Comparison of ENCODE assay signal across 24 cellular contexts in the genomic region with DNA sequence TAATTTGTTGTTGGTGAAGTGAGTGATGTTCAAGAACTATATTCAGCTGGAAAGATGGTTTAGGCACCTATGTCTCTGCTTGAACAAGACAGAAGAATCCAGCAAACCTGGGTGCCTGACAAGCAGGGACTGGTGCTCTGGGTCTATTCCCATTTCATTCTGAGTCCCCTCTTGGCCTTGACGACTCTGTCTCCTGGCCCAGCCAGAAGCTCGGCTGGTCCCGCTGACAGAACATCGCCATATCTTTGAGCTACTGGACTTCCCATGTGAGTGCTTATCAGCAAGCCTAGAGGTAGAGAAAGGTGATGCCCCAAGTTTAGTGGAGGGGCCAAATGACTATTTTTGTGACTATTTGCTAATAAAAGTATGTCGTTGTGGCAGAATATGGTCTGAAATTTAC. TPM values are rescaled to one million over a fixed set of nuclear protein-coding genes. Genes with fewer than 3 reads are reported as not detected.
"Had no signal": no experiment of that assay in that cellular context is flagged by ENCODE, and none has a peak within 500 bp of the region (broad histone marks: within the 10 kb centered on the region; RNA-seq: fewer than 3 reads in every experiment).

No MANE protein-coding gene starts in this region.

- H3K9me3 ChIP-seq: esophagus muscularis mucosa, heart right ventricle, psoas muscle, thoracic aorta, tibial nerve, upper lobe of left lung, uterus had no signal

- H3K27me3 Mint-ChIP-seq: stimulated activated naive B cell treated with anti-CD40 and anti-IgM and Interleukin-4, amounts not matched to agents 10 μg/mL and 1 μg/mL and 100 μg/mL, for 72 hours; stimulated activated naive CD8-positive, alpha-beta T cell treated with anti-CD3 and anti-CD28 coated beads, Interleukin-15, Interleukin-2, amounts not matched to agents 100 ng/mL and 50 ng/mL, for 24 hours had no signal

- DNase-seq: cerebellar nuclear complex; cortex of kidney; foreskin melanocyte; glutamatergic neuron; heart right ventricle; hippocampal formation; mesenchymal stem cell; midbrain; naive thymus-derived CD4-positive, alpha-beta T cell; psoas muscle; right cardiac atrium; stimulated activated CD4-positive, alpha-beta T cell treated with anti-CD3 and anti-CD28 coated beads, Interleukin-15, amount 100 ng/mL, for 24 hours; stimulated activated CD4-positive, alpha-beta T cell treated with anti-CD3 and anti-CD28 coated beads, Interleukin-2, amount 100 ng/mL, for 48 hours; stimulated activated naive B cell treated with anti-CD40 and anti-IgM and Interleukin-4, amounts not matched to agents 10 μg/mL and 1 μg/mL and 100 μg/mL, for 72 hours; upper lobe of left lung; uterus had no signal

- ATAC-seq: heart right ventricle; naive thymus-derived CD4-positive, alpha-beta T cell; psoas muscle; right cardiac atrium; stimulated activated naive B cell treated with anti-CD40 and anti-IgM and Interleukin-4, amounts not matched to agents 10 μg/mL and 1 μg/mL and 100 μg/mL, for 72 hours had no signal

- H3K4me1 ChIP-seq: esophagus muscularis mucosa, heart right ventricle, psoas muscle, uterus had no signal

- H3K36me3 Mint-ChIP-seq: naive thymus-derived CD4-positive, alpha-beta T cell; neural progenitor cell; stimulated activated naive B cell treated with anti-CD40 and anti-IgM and Interleukin-4, amounts not matched to agents 10 μg/mL and 1 μg/mL and 100 μg/mL, for 72 hours had no signal

- H2AFZ ChIP-seq: neural progenitor cell had no signal

- H3K27ac ChIP-seq: esophagus muscularis mucosa, heart right ventricle, neural progenitor cell, psoas muscle, thoracic aorta, tibial nerve, uterus had no signal

- H3K4me3 Mint-ChIP-seq: naive thymus-derived CD4-positive, alpha-beta T cell; nephron; neural progenitor cell; stimulated activated naive B cell treated with anti-CD40 and anti-IgM and Interleukin-4, amounts not matched to agents 10 μg/mL and 1 μg/mL and 100 μg/mL, for 72 hours; stimulated activated naive CD8-positive, alpha-beta T cell treated with anti-CD3 and anti-CD28 coated beads, Interleukin-15, Interleukin-2, amounts not matched to agents 100 ng/mL and 50 ng/mL, for 24 hours had no signal

- H3K36me3 ChIP-seq: esophagus muscularis mucosa, heart right ventricle, neural progenitor cell, thoracic aorta, tibial nerve, upper lobe of left lung, uterus had no signal

- H3K9ac ChIP-seq: neural progenitor cell had no signal

- H3K4me2 ChIP-seq: neural progenitor cell had no signal

- H3K9me3 Mint-ChIP-seq: naive thymus-derived CD4-positive, alpha-beta T cell; nephron; neural progenitor cell; stimulated activated naive B cell treated with anti-CD40 and anti-IgM and Interleukin-4, amounts not matched to agents 10 μg/mL and 1 μg/mL and 100 μg/mL, for 72 hours; stimulated activated naive CD8-positive, alpha-beta T cell treated with anti-CD3 and anti-CD28 coated beads, Interleukin-15, Interleukin-2, amounts not matched to agents 100 ng/mL and 50 ng/mL, for 24 hours had no signal

- H3K4me1 Mint-ChIP-seq: naive thymus-derived CD4-positive, alpha-beta T cell; stimulated activated naive B cell treated with anti-CD40 and anti-IgM and Interleukin-4, amounts not matched to agents 10 μg/mL and 1 μg/mL and 100 μg/mL, for 72 hours had no signal

- H3K4me3 ChIP-seq: esophagus muscularis mucosa, heart right ventricle, lung, neural progenitor cell, psoas muscle, skin epidermis, thoracic aorta, tibial nerve, upper lobe of left lung, uterus had no signal

- H3K27ac Mint-ChIP-seq: naive thymus-derived CD4-positive, alpha-beta T cell; nephron; neural progenitor cell; stimulated activated naive B cell treated with anti-CD40 and anti-IgM and Interleukin-4, amounts not matched to agents 10 μg/mL and 1 μg/mL and 100 μg/mL, for 72 hours; stimulated activated naive CD8-positive, alpha-beta T cell treated with anti-CD3 and anti-CD28 coated beads, Interleukin-15, Interleukin-2, amounts not matched to agents 100 ng/mL and 50 ng/mL, for 24 hours had no signal

- H3K27me3 ChIP-seq: esophagus muscularis mucosa, heart right ventricle, neural progenitor cell, tibial nerve, upper lobe of left lung, uterus had no signal

RNA-seq across cellular contexts. Expression of a gene that starts 48.2 kb away (rescaled TPM):
- polyA plus RNA-seq: naive thymus-derived CD4-positive, alpha-beta T cell had no signal
